ENCODE assay signal across 21 cellular contexts in genomic region chr2:11516984-11517648, GRCh38. TPM values are rescaled to one million over a fixed set of nuclear protein-coding genes. Genes with fewer than 3 reads are reported as not detected.
DNase-seq lines count a peak whose midpoint lies in the region; ATAC-seq, FAIRE-seq and TF ChIP-seq lines count a peak whose summit lies in the region.
"Had no signal": no experiment of that assay in that cellular context is flagged by ENCODE, and none has a peak within 500 bp of the region (broad histone marks: within the 10 kb centered on the region; RNA-seq: fewer than 3 reads in every experiment).

No MANE protein-coding gene starts in this region.

- peaks cover 74% of the 10 kb centered on the region for H3K4me1 Mint-ChIP-seq in neural progenitor cell
- H3K4me1 Mint-ChIP-seq in activated CD4-positive, alpha-beta memory T cell treated with anti-CD3 and anti-CD28 coated beads, Interleukin-2, amount 10 ng/mL, durations not matched to agents 7 days and 5 days: no peaks in the 10 kb centered on the region

- peak; percentile 54 for DNase-seq in NCI-H146 (lab: John Stamatoyannopoulos, UW)
- DNase-seq in NCI-H146 treated with DMSO at 0.1 percent for 48 hours (lab: John Stamatoyannopoulos, UW; ENCODE audit: unreplicated experiment): no peak
- DNase-seq in HepG2 (ENCODE audit: low spot score): no peak
- no peak for DNase-seq in neural progenitor cell (ENCODE audit: low spot score)
- DNase-seq in uterus: no peak
- no peak for DNase-seq in OCI-M2 (lab: John Stamatoyannopoulos, UW; ENCODE audit: unreplicated experiment)
- no peak for DNase-seq in mucosa of descending colon
- DNase-seq in activated CD4-positive, alpha-beta memory T cell treated with anti-CD3 and anti-CD28 coated beads, Interleukin-2, amount 10 ng/mL, durations not matched to agents 7 days and 5 days: no peak
- DNase-seq: AML-193; Caco-2; CD4-positive, alpha-beta T cell; HCEC 1CT had no signal

- CTCF ChIA-PET in HepG2 (lab: Yijun Ruan, JAX; ENCODE audit: low intra/inter-chr PET ratio, low total read pairs): no interaction called here
- CTCF ChIA-PET in activated CD4-positive, alpha-beta memory T cell treated with anti-CD3 and anti-CD28 coated beads, Interleukin-2, amount 10 ng/mL, durations not matched to agents 7 days and 5 days (lab: Charles Lee): no interaction called here

- peak; percentile 9; the same call in 1 of the 3 replicates for ATAC-seq in HepG2
- no peak for ATAC-seq in mucosa of descending colon

- H3K27me3 Mint-ChIP-seq in neural progenitor cell (ENCODE audit: insufficient read depth, low read depth): peaks cover 4% of the 10 kb centered on the region
- peaks cover 9% of the 10 kb centered on the region for H3K27me3 Mint-ChIP-seq in activated CD4-positive, alpha-beta memory T cell treated with anti-CD3 and anti-CD28 coated beads, Interleukin-2, amount 10 ng/mL, durations not matched to agents 7 days and 5 days

- H3K27me3 ChIP-seq in HepG2 (ENCODE audit: control insufficient read depth in 1 of 2, insufficient read depth in 2 of 2, low read length in 2 of 2) (no peaks in the 10 kb centered on the region), neural progenitor cell (no peaks in the 10 kb centered on the region), uterus (no peaks in the 10 kb centered on the region)

- WGBS in HepG2 (ENCODE audit: low lambda C conversion rate): 92% methylated on average over 9 of the region's 10 CpGs

- POLR2A ChIA-PET in HepG2 (lab: Yijun Ruan, JAX): interaction anchor here (1.1 to 2.1 kb wide), 4 partner anchors 11 to 18 kb away, joined by 3 to 10 read pairs (median 8); partner anchors contain the start of gene GREB1
- POLR2A ChIA-PET in activated CD4-positive, alpha-beta memory T cell treated with anti-CD3 and anti-CD28 coated beads, Interleukin-2, amount 10 ng/mL, durations not matched to agents 7 days and 5 days (lab: Charles Lee): no interaction called here

- peak overlapping the region; percentile 39 for H3K4me3 Mint-ChIP-seq in neural progenitor cell
- H3K4me3 Mint-ChIP-seq in activated CD4-positive, alpha-beta memory T cell treated with anti-CD3 and anti-CD28 coated beads, Interleukin-2, amount 10 ng/mL, durations not matched to agents 7 days and 5 days: no peak overlapping the region
- H3K4me3 Mint-ChIP-seq: CD4-positive, alpha-beta T cell had no signal

- intact Hi-C loops in HepG2 (cut with micrococcal nuclease; ENCODE audit: unreplicated experiment): no loop called here
- intact Hi-C loops in uterus (cut with DNase I; ENCODE audit: low total_unique reads): no loop called here
- intact Hi-C loops in mucosa of descending colon (cut with DNase I, micrococcal nuclease): no loop called here

- H3K36me3 ChIP-seq in HepG2 (replicated peaks in 1 of 2; ENCODE audit: control insufficient read depth in 1 of 2, insufficient read depth in 2 of 2, low read length in 2 of 2) (peaks cover 6 to 9% of the 10 kb centered on the region in 2 experiments; a peak in 3 of 5 replicates), neural progenitor cell (no peaks in the 10 kb centered on the region), uterus (no peaks in the 10 kb centered on the region), mucosa of descending colon (ENCODE audit: low read depth) (no peaks in the 10 kb centered on the region)

- no peaks in the 10 kb centered on the region for H3K9me3 ChIP-seq in HepG2 (ENCODE audit: low read length)
- H3K9me3 ChIP-seq in neural progenitor cell (ENCODE audit: low read depth): no peaks in the 10 kb centered on the region
- no peaks in the 10 kb centered on the region for H3K9me3 ChIP-seq in uterus
- no peaks in the 10 kb centered on the region for H3K9me3 ChIP-seq in mucosa of descending colon
- H3K9me3 ChIP-seq: A549, Caco-2 had no signal

- H3K27ac ChIP-seq in HepG2 (ENCODE audit: extremely low read length, insufficient read depth, low read length): no peak overlapping the region
- H3K27ac ChIP-seq in neural progenitor cell: peak overlapping the region; percentile 58
- H3K27ac ChIP-seq in uterus: peak overlapping the region; percentile 82 to 89
- H3K27ac ChIP-seq: 22Rv1, A549, C4-2B had no signal

- peaks cover 94% of the 10 kb centered on the region for H3K79me2 ChIP-seq in HepG2 (ENCODE audit: insufficient read depth, low read length)
- peaks cover 93% of the 10 kb centered on the region for H3K79me2 ChIP-seq in neural progenitor cell (ENCODE audit: low read depth)

- in situ Hi-C loops in HepG2 (cut with HindIII; ENCODE audit: extremely low pct_ligation_motif_present, low pct_unique_long_range_greater_than_20kb): no loop called here

- peaks cover 55% of the 10 kb centered on the region for H3K36me3 Mint-ChIP-seq in neural progenitor cell
- no peaks in the 10 kb centered on the region for H3K36me3 Mint-ChIP-seq in activated CD4-positive, alpha-beta memory T cell treated with anti-CD3 and anti-CD28 coated beads, Interleukin-2, amount 10 ng/mL, durations not matched to agents 7 days and 5 days (ENCODE audit: low read depth)

- H3K4me3 ChIP-seq in HepG2 (replicated peaks in 1 of 3; ENCODE audit: insufficient read depth in 1 of 3, low read depth in 2 of 3, low read length in 3 of 3) (no peak overlapping the region), neural progenitor cell (no peak overlapping the region), uterus (no peak overlapping the region), mucosa of descending colon (no peak overlapping the region)
- H3K4me3 ChIP-seq: A549 had no signal

- H3K9me3 Mint-ChIP-seq in neural progenitor cell: peaks cover 22% of the 10 kb centered on the region
- H3K9me3 Mint-ChIP-seq in activated CD4-positive, alpha-beta memory T cell treated with anti-CD3 and anti-CD28 coated beads, Interleukin-2, amount 10 ng/mL, durations not matched to agents 7 days and 5 days: no peaks in the 10 kb centered on the region

- peak overlapping the region; percentile 82 for H3K27ac Mint-ChIP-seq in neural progenitor cell
- no peak overlapping the region for H3K27ac Mint-ChIP-seq in activated CD4-positive, alpha-beta memory T cell treated with anti-CD3 and anti-CD28 coated beads, Interleukin-2, amount 10 ng/mL, durations not matched to agents 7 days and 5 days
- H3K27ac Mint-ChIP-seq: CD4-positive, alpha-beta T cell had no signal

- BruUV-seq in HepG2 (replicated peaks; lab: Mats Ljungman, UMichigan): no TSS peak

- H3K4me2 ChIP-seq in HepG2 (ENCODE audit: low read depth, low read length) (no peak overlapping the region), neural progenitor cell (peak overlapping the region; percentile 69)
- H3K4me2 ChIP-seq: A549 had no signal

- TF ChIP-seq CTCF in HepG2 (CRISPR knock-in tag; IDR thresholded peaks at IDR 0.05) (0 out of 2 replicates have a peak, but pooled peaks have one; percentile 3), neural progenitor cell (IDR thresholded peaks at IDR 0.05) (no peak), uterus (IDR thresholded peaks at IDR 0.05) (no peak), mucosa of descending colon (IDR thresholded peaks at IDR 0.05) (no peak)

- TF ChIP-seq EP300 in HepG2 (IDR thresholded peaks at IDR 0.05; ENCODE audit: low read depth in 2 of 2, low read length in 2 of 2) (no peak), HepG2 (CRISPR knock-in tag; IDR thresholded peaks at IDR 0.05; ENCODE audit: borderline replicate concordance) (no peak)

- H4K20me1 ChIP-seq in HepG2 (ENCODE audit: insufficient read depth, low read length) (no peaks in the 10 kb centered on the region), neural progenitor cell (ENCODE audit: low read depth) (peaks cover 28% of the 10 kb centered on the region)

- no peak for TF ChIP-seq POLR2A in HepG2 (IDR thresholded peaks at IDR 0.05; ENCODE audit: insufficient read depth in 1 of 2, low read depth in 2 of 2, low read length in 2 of 2)
- TF ChIP-seq POLR2A in uterus (IDR thresholded peaks at IDR 0.05): no peak

- peaks cover 82% of the 10 kb centered on the region for H3K4me1 ChIP-seq in HepG2 (ENCODE audit: insufficient read depth, low read length)
- peaks cover 52% of the 10 kb centered on the region for H3K4me1 ChIP-seq in neural progenitor cell
- peaks cover 0 to 4% of the 10 kb centered on the region in 2 donors for H3K4me1 ChIP-seq in uterus
- H3K4me1 ChIP-seq in mucosa of descending colon (ENCODE audit: low read depth): no peaks in the 10 kb centered on the region
- H3K4me1 ChIP-seq: A549, Caco-2 had no signal

- H2AFZ ChIP-seq in HepG2 (ENCODE audit: low read length) (no peak overlapping the region), neural progenitor cell (replicated peaks) (no peak overlapping the region)

- no peak for TF ChIP-seq RAD21 in HepG2 (CRISPR knock-in tag; IDR thresholded peaks at IDR 0.05)

- no peak overlapping the region for H3K9ac ChIP-seq in HepG2 (ENCODE audit: insufficient read depth, low read depth, low read length)
- no peak overlapping the region for H3K9ac ChIP-seq in neural progenitor cell

- H3F3A ChIP-seq in neural progenitor cell (ENCODE audit: low read depth): peaks cover 37% of the 10 kb centered on the region

- no peak for FAIRE-seq in HepG2 (lab: Jason Lieb, UNC)
- FAIRE-seq: A549, D721Med, G401.6, GM12891, GM18507 had no signal

RNA-seq across cellular contexts. Expression of gene GREB1, which starts 16.7 kb away (rescaled TPM):
- total RNA-seq in HepG2 (2016; rRNA removed; fragmentation: Illumina TruSeq; extraction: Trizol): 61.2 and 64.2 TPM in 2 replicates
- total RNA-seq in HepG2 (2016; cell fraction: cytosol; rRNA removed; fragmentation: Illumina TruSeq; extraction: Trizol; ENCODE audit: low read depth): 22.9 and 28.7 TPM in 2 replicates
- total RNA-seq in HepG2 (2016; cell fraction: insoluble cytoplasmic fraction; rRNA removed; fragmentation: Illumina TruSeq; extraction: Trizol): 62.9 and 63.8 TPM in 2 replicates
- total RNA-seq in HepG2 (2016; cell fraction: membrane; rRNA removed; fragmentation: Illumina TruSeq; extraction: Trizol): 43.0 and 57.1 TPM in 2 replicates
- 118 and 132 TPM in 2 replicates for total RNA-seq in HepG2 (2016; cell fraction: nucleus; rRNA removed; fragmentation: Illumina TruSeq; extraction: Trizol)
- polyA plus RNA-seq in HepG2 (2011; rRNA removed): 26.8 and 31.3 TPM in 2 replicates
- polyA plus RNA-seq in HepG2 (2011; cell fraction: cytosol; rRNA removed): 20.4 and 21.0 TPM in 2 replicates
- 110 and 130 TPM in 2 replicates for polyA plus RNA-seq in HepG2 (2011; cell fraction: nucleus; rRNA removed)
- polyA plus RNA-seq in HepG2 (2012): 47.0 and 84.0 TPM in 2 replicates
- 10.7 and 14.3 TPM in 2 replicates for polyA plus RNA-seq in HepG2 (2016; cell fraction: cytosol; fragmentation: Illumina TruSeq; extraction: Trizol; ENCODE audit: low read depth)
- 38.8 and 51.0 TPM in 2 replicates for polyA plus RNA-seq in HepG2 (2016; cell fraction: insoluble cytoplasmic fraction; fragmentation: Illumina TruSeq; extraction: Trizol; ENCODE audit: low read depth)
- polyA plus RNA-seq in HepG2 (2016; cell fraction: membrane; fragmentation: Illumina TruSeq; extraction: Trizol; ENCODE audit: low read depth): 17.8 and 18.3 TPM in 2 replicates
- polyA plus RNA-seq in HepG2 (2016; cell fraction: nucleus; fragmentation: Illumina TruSeq; extraction: Trizol; ENCODE audit: insufficient read depth, low read depth): 158 and 174 TPM in 2 replicates
- 1.5 and 97.9 TPM in 2 replicates for polyA minus RNA-seq in HepG2 (2011; rRNA and poly(A)+ RNA removed; ENCODE audit: low replicate concordance)
- polyA minus RNA-seq in HepG2 (2011; cell fraction: cytosol; rRNA and poly(A)+ RNA removed): 60.3 and 64.2 TPM in 2 replicates
- 142 and 160 TPM in 2 replicates for polyA minus RNA-seq in HepG2 (2011; cell fraction: nucleus; rRNA and poly(A)+ RNA removed)
- 30.8 and 33.2 TPM in 2 replicates for total RNA-seq in neural progenitor cell (ENCODE audit: low replicate concordance)
- total RNA-seq in uterus: 100 to 1,000 TPM in 2 of 4 donors, 10 to 100 TPM in 2; 20.3 to 166 (median 78.8) TPM
- 1 to 10 TPM; 1.4 to 2.5 (median 1.6) TPM for total RNA-seq in mucosa of descending colon
- under 1 TPM; 0.13 to 0.33 TPM for total RNA-seq in activated CD4-positive, alpha-beta memory T cell treated with anti-CD3 and anti-CD28 coated beads, Interleukin-2, amount 10 ng/mL, durations not matched to agents 7 days and 5 days
- total RNA-seq: HT-29 had no signal
- polyA plus RNA-seq: BJ had no signal

RNA-seq across cellular contexts. Expression of gene E2F6, which starts 51.2 kb away (rescaled TPM):
- total RNA-seq in HepG2 (2016; rRNA removed; fragmentation: Illumina TruSeq; extraction: Trizol) (36.0 and 40.1 TPM in 2 replicates), neural progenitor cell (ENCODE audit: low replicate concordance) (29.4 and 36.3 TPM in 2 replicates), uterus (10 to 100 TPM; 10.2 to 25.0 (median 20.7) TPM), mucosa of descending colon (10 to 100 TPM in 1 of 3 donors, 1 to 10 TPM in 2; 4.3 to 12.6 (median 5.6) TPM)
- total RNA-seq in HepG2 (2016; cell fraction: cytosol; rRNA removed; fragmentation: Illumina TruSeq; extraction: Trizol; ENCODE audit: low read depth): 13.0 and 13.9 TPM in 2 replicates
- 36.8 and 38.9 TPM in 2 replicates for total RNA-seq in HepG2 (2016; cell fraction: insoluble cytoplasmic fraction; rRNA removed; fragmentation: Illumina TruSeq; extraction: Trizol)
- total RNA-seq in HepG2 (2016; cell fraction: membrane; rRNA removed; fragmentation: Illumina TruSeq; extraction: Trizol): 37.8 and 40.8 TPM in 2 replicates
- total RNA-seq in HepG2 (2016; cell fraction: nucleus; rRNA removed; fragmentation: Illumina TruSeq; extraction: Trizol): 35.5 and 39.9 TPM in 2 replicates
- 22.6 and 27.3 TPM in 2 replicates for polyA plus RNA-seq in HepG2 (2011; rRNA removed)
- polyA plus RNA-seq in HepG2 (2011; cell fraction: cytosol; rRNA removed): 9.9 and 16.5 TPM in 2 replicates
- polyA plus RNA-seq in HepG2 (2011; cell fraction: nucleus; rRNA removed): 15.6 and 16.3 TPM in 2 replicates
- polyA plus RNA-seq in HepG2 (2012): 28.6 and 31.7 TPM in 2 replicates
- polyA plus RNA-seq in HepG2 (2016; cell fraction: cytosol; fragmentation: Illumina TruSeq; extraction: Trizol; ENCODE audit: low read depth): 10.7 and 15.9 TPM in 2 replicates
- 49.4 and 50.1 TPM in 2 replicates for polyA plus RNA-seq in HepG2 (2016; cell fraction: insoluble cytoplasmic fraction; fragmentation: Illumina TruSeq; extraction: Trizol; ENCODE audit: low read depth)
- polyA plus RNA-seq in HepG2 (2016; cell fraction: membrane; fragmentation: Illumina TruSeq; extraction: Trizol; ENCODE audit: low read depth): 27.3 and 31.7 TPM in 2 replicates
- 72.4 and 76.7 TPM in 2 replicates for polyA plus RNA-seq in HepG2 (2016; cell fraction: nucleus; fragmentation: Illumina TruSeq; extraction: Trizol; ENCODE audit: insufficient read depth, low read depth)
- 8.6 and 12.9 TPM in 2 replicates for polyA minus RNA-seq in HepG2 (2011; rRNA and poly(A)+ RNA removed; ENCODE audit: low replicate concordance)
- polyA minus RNA-seq in HepG2 (2011; cell fraction: cytosol; rRNA and poly(A)+ RNA removed): 10.9 and 11.8 TPM in 2 replicates
- polyA minus RNA-seq in HepG2 (2011; cell fraction: nucleus; rRNA and poly(A)+ RNA removed): 32.4 and 33.1 TPM in 2 replicates
- 1 to 10 TPM; 5.9 to 6.6 TPM for total RNA-seq in activated CD4-positive, alpha-beta memory T cell treated with anti-CD3 and anti-CD28 coated beads, Interleukin-2, amount 10 ng/mL, durations not matched to agents 7 days and 5 days
